Comparison of ENCODE assay signal across 1 cellular context in genomic region chr1:51421961-51422360, GRCh38.
TF ChIP-seq lines count a peak whose summit lies in the region.

No MANE protein-coding gene starts in this region.

TF ChIP-seq in K562, 482 proteins besides CTCF, POLR2A, EP300 and RAD21 (continued from another document and continues in another):
- TF ChIP-seq E2F8 (IDR thresholded peaks at IDR 0.05; ENCODE audit: low read depth, partially characterized antibody), result peak; percentile 58
- no peak for TF ChIP-seq JUNB (CRISPR knock-in tag; conservative IDR thresholded peaks at IDR 0.05)
- no peak for TF ChIP-seq ZNF584 (CRISPR knock-in tag; IDR thresholded peaks at IDR 0.05; ENCODE audit: low read depth)
- TF ChIP-seq FOS (IDR thresholded peaks at IDR 0.05; ENCODE audit: extremely low read depth, insufficient read length), result peak; percentile 59
- TF ChIP-seq POLR2H (tag; IDR thresholded peaks at IDR 0.05; ENCODE audit: low read depth), result peak; percentile 63
- peak; percentile 70; the same call in 1 of the 2 replicates for TF ChIP-seq ARID3A (IDR thresholded peaks at IDR 0.05; ENCODE audit: borderline replicate concordance, low read depth, low read length)
- peak; percentile 65; the same call in 1 of the 2 replicates for TF ChIP-seq ATF7 (IDR thresholded peaks at IDR 0.05)
- no peak for TF ChIP-seq ZFP91 (CRISPR knock-in tag; IDR thresholded peaks at IDR 0.05)
- TF ChIP-seq GTF2F1 (IDR thresholded peaks at IDR 0.05; ENCODE audit: low read depth, low read length), result peak; percentile 49; the same call in 1 of the 2 replicates
- TF ChIP-seq RFX5 (IDR thresholded peaks at IDR 0.05; ENCODE audit: low read depth, low read length), result peak; percentile 99
- no peak for TF ChIP-seq POLR2AphosphoS2 (IDR thresholded peaks at IDR 0.05; ENCODE audit: low read length)
- TF ChIP-seq SOX6 (IDR thresholded peaks at IDR 0.05), result no peak
- TF ChIP-seq TRIM24 (IDR thresholded peaks at IDR 0.05), result no peak
- no peak for TF ChIP-seq HNRNPH1 (optimal IDR thresholded peaks at IDR 0.05; ENCODE audit: low read depth, low read length)
- no peak for TF ChIP-seq NR2C2 (CRISPR knock-in tag; IDR thresholded peaks at IDR 0.05)
- TF ChIP-seq NR2C2 (tag; IDR thresholded peaks at IDR 0.05), result peak; percentile 35; the same call in 1 of the 2 replicates
- TF ChIP-seq ATF4 (CRISPR knock-in tag; IDR thresholded peaks at IDR 0.05), result peak; percentile 78
- no peak for TF ChIP-seq PTBP1 (IDR thresholded peaks at IDR 0.05; ENCODE audit: low read depth, low read length)
- peak; percentile 88 for TF ChIP-seq RFX1 (IDR thresholded peaks at IDR 0.05)
- TF ChIP-seq RNF219 (CRISPR knock-in tag; IDR thresholded peaks at IDR 0.05), result no peak
- TF ChIP-seq ATF3 (IDR thresholded peaks at IDR 0.05), result peak; percentile 96
- TF ChIP-seq ATF3 (CRISPR knock-in tag; conservative IDR thresholded peaks at IDR 0.05), result no peak
- TF ChIP-seq LEF1 (IDR thresholded peaks at IDR 0.05), result no peak
- peak; percentile 43; the same call in 1 of the 2 replicates for TF ChIP-seq TOE1 (IDR thresholded peaks at IDR 0.05; ENCODE audit: borderline replicate concordance)
- no peak for TF ChIP-seq TOE1 (CRISPR knock-in tag; IDR thresholded peaks at IDR 0.05; ENCODE audit: borderline replicate concordance, low read depth)
- peak; percentile 29 for TF ChIP-seq TAF9B (IDR thresholded peaks at IDR 0.05; ENCODE audit: partially characterized antibody)
- no peak for TF ChIP-seq ZNF561 (CRISPR knock-in tag; conservative IDR thresholded peaks at IDR 0.05)
- no peak for TF ChIP-seq CHD7 (IDR thresholded peaks at IDR 0.05; ENCODE audit: low read depth, low read length)
- TF ChIP-seq FOXM1 (IDR thresholded peaks at IDR 0.05; ENCODE audit: low read depth), result peak; percentile 33; the same call in 1 of the 2 replicates
- no peak for TF ChIP-seq FOXM1 (CRISPR knock-in tag; IDR thresholded peaks at IDR 0.05; ENCODE audit: low read depth)
- TF ChIP-seq JUN (IDR thresholded peaks at IDR 0.05; ENCODE audit: borderline replicate concordance, low read depth, low read length), result 0 out of 2 replicates have a peak, but pooled peaks have one; percentile 24
- no peak for TF ChIP-seq JUN (CRISPR knock-in tag; IDR thresholded peaks at IDR 0.05; ENCODE audit: borderline replicate concordance)
- TF ChIP-seq U2AF2 (optimal IDR thresholded peaks at IDR 0.05; ENCODE audit: low read depth, low read length), result no peak
- TF ChIP-seq PCBP2 (IDR thresholded peaks at IDR 0.05; ENCODE audit: low read depth, low read length, poor library complexity, severe bottlenecking), result no peak
- TF ChIP-seq CSDE1 (IDR thresholded peaks at IDR 0.05), result no peak
- no peak for TF ChIP-seq ZNF324 (CRISPR knock-in tag; IDR thresholded peaks at IDR 0.05)
- TF ChIP-seq ARID1B (IDR thresholded peaks at IDR 0.05), result 0 out of 2 replicates have a peak, but pooled peaks have one; percentile 31
- TF ChIP-seq CREB1 (IDR thresholded peaks at IDR 0.05), result peak; percentile 74; the same call in 1 of the 2 replicates
- TF ChIP-seq CREB1 (CRISPR knock-in tag; IDR thresholded peaks at IDR 0.05), result 0 out of 2 replicates have a peak, but pooled peaks have one; percentile 28
